Comparison of ENCODE assay signal across 14 cellular contexts in genomic region chr20:14832630-14833029, GRCh38.
DNase-seq lines count a peak whose midpoint lies in the region; ATAC-seq and TF ChIP-seq lines count a peak whose summit lies in the region.
"Had no signal": no experiment of that assay in that cellular context is flagged by ENCODE, and none has a peak within 500 bp of the region (broad histone marks: within the 10 kb centered on the region; RNA-seq: fewer than 3 reads in every experiment).

No MANE protein-coding gene starts in this region.

- H3K4me1 Mint-ChIP-seq in activated CD8-positive, alpha-beta T cell treated with anti-CD3 and anti-CD28 coated beads for 36 hours (ENCODE audit: low read depth) = no peaks in the 10 kb centered on the region
- no peaks in the 10 kb centered on the region for H3K4me1 Mint-ChIP-seq in activated CD8-positive, alpha-beta T cell treated with anti-CD3 and anti-CD28 coated beads, Interleukin-2, amount 10 ng/mL, durations not matched to agents 7 days and 5 days (ENCODE audit: low read depth)
- H3K4me1 Mint-ChIP-seq in stimulated activated naive B cell treated with anti-CD40 and anti-IgM and Interleukin-4, amounts not matched to agents 10 μg/mL and 1 μg/mL and 100 μg/mL, for 72 hours = peaks cover 3 to 9% of the 10 kb centered on the region in 2 donors
- peaks cover 7% of the 10 kb centered on the region for H3K4me1 Mint-ChIP-seq in nephron progenitor cell
- no peaks in the 10 kb centered on the region for H3K4me1 Mint-ChIP-seq in T-cell

- H3K36me3 Mint-ChIP-seq in activated CD8-positive, alpha-beta T cell treated with anti-CD3 and anti-CD28 coated beads for 36 hours (ENCODE audit: low read depth) = no peaks in the 10 kb centered on the region
- no peaks in the 10 kb centered on the region for H3K36me3 Mint-ChIP-seq in activated CD8-positive, alpha-beta T cell treated with anti-CD3 and anti-CD28 coated beads, Interleukin-2, amount 10 ng/mL, durations not matched to agents 7 days and 5 days (ENCODE audit: low read depth)
- no peaks in the 10 kb centered on the region for H3K36me3 Mint-ChIP-seq in stimulated activated naive B cell treated with anti-CD40 and anti-IgM and Interleukin-4, amounts not matched to agents 10 μg/mL and 1 μg/mL and 100 μg/mL, for 72 hours
- H3K36me3 Mint-ChIP-seq in nephron progenitor cell (ENCODE audit: low read depth) = no peaks in the 10 kb centered on the region
- H3K36me3 Mint-ChIP-seq in T-cell = no peaks in the 10 kb centered on the region
- H3K36me3 Mint-ChIP-seq: type B pancreatic cell had no signal

- peak; percentile 53 for ATAC-seq in activated CD8-positive, alpha-beta T cell treated with anti-CD3 and anti-CD28 coated beads for 36 hours
- no peak for ATAC-seq in activated CD8-positive, alpha-beta T cell treated with anti-CD3 and anti-CD28 coated beads, Interleukin-2, amount 10 ng/mL, durations not matched to agents 7 days and 5 days
- peak; percentile 74 for ATAC-seq in GM21723 (IDR thresholded peaks at IDR 0.05; ENCODE audit: unreplicated experiment)
- ATAC-seq in HG03108 (IDR thresholded peaks at IDR 0.05; ENCODE audit: unreplicated experiment) = peak; percentile 53
- peak; percentile 88 to 90 for ATAC-seq in stimulated activated naive B cell treated with anti-CD40 and anti-IgM and Interleukin-4, amounts not matched to agents 10 μg/mL and 1 μg/mL and 100 μg/mL, for 72 hours (replicated peaks)
- no peak for ATAC-seq in T-cell (replicated peaks in 1 of 4)
- ATAC-seq: mucosa of descending colon, right cardiac atrium had no signal

- DNase-seq in activated CD8-positive, alpha-beta T cell treated with anti-CD3 and anti-CD28 coated beads for 36 hours = peak; percentile 4
- DNase-seq in activated CD8-positive, alpha-beta T cell treated with anti-CD3 and anti-CD28 coated beads, Interleukin-2, amount 10 ng/mL, durations not matched to agents 7 days and 5 days = no peak
- DNase-seq in stimulated activated naive B cell treated with anti-CD40 and anti-IgM and Interleukin-4, amounts not matched to agents 10 μg/mL and 1 μg/mL and 100 μg/mL, for 72 hours = no peak
- DNase-seq in nephron progenitor cell (no peak), anterior cingulate cortex (lab: John Stamatoyannopoulos, UW) (no peak), T-cell (no peak)
- DNase-seq: activated T-cell treated with anti-CD3 and anti-CD28 coated beads, Interleukin-2, amount 50 U/mL, for 24 hours; brain microvascular endothelial cell; mucosa of descending colon; NCI-H446 treated with DMSO at 0.1 percent for 48 hours; right cardiac atrium had no signal

- no peak overlapping the region for H3K4me3 Mint-ChIP-seq in activated CD8-positive, alpha-beta T cell treated with anti-CD3 and anti-CD28 coated beads for 36 hours
- H3K4me3 Mint-ChIP-seq in activated CD8-positive, alpha-beta T cell treated with anti-CD3 and anti-CD28 coated beads, Interleukin-2, amount 10 ng/mL, durations not matched to agents 7 days and 5 days = no peak overlapping the region
- no peak overlapping the region for H3K4me3 Mint-ChIP-seq in stimulated activated naive B cell treated with anti-CD40 and anti-IgM and Interleukin-4, amounts not matched to agents 10 μg/mL and 1 μg/mL and 100 μg/mL, for 72 hours
- H3K4me3 Mint-ChIP-seq in nephron progenitor cell (no peak overlapping the region), T-cell (no peak overlapping the region)
- H3K4me3 Mint-ChIP-seq: activated T-cell treated with anti-CD3 and anti-CD28 coated beads, Interleukin-2, amount 50 U/mL, for 24 hours; type B pancreatic cell had no signal

- CTCF ChIA-PET in activated CD8-positive, alpha-beta T cell treated with anti-CD3 and anti-CD28 coated beads for 36 hours (lab: Charles Lee) = no interaction called here
- CTCF ChIA-PET in activated CD8-positive, alpha-beta T cell treated with anti-CD3 and anti-CD28 coated beads, Interleukin-2, amount 10 ng/mL, durations not matched to agents 7 days and 5 days (lab: Charles Lee) = no interaction called here
- CTCF ChIA-PET in T-cell (lab: Charles Lee) = no interaction called here

- H3K27ac Mint-ChIP-seq in activated CD8-positive, alpha-beta T cell treated with anti-CD3 and anti-CD28 coated beads for 36 hours = no peak overlapping the region
- H3K27ac Mint-ChIP-seq in activated CD8-positive, alpha-beta T cell treated with anti-CD3 and anti-CD28 coated beads, Interleukin-2, amount 10 ng/mL, durations not matched to agents 7 days and 5 days = no peak overlapping the region
- no peak overlapping the region for H3K27ac Mint-ChIP-seq in stimulated activated naive B cell treated with anti-CD40 and anti-IgM and Interleukin-4, amounts not matched to agents 10 μg/mL and 1 μg/mL and 100 μg/mL, for 72 hours
- H3K27ac Mint-ChIP-seq in nephron progenitor cell = no peak overlapping the region
- no peak overlapping the region for H3K27ac Mint-ChIP-seq in T-cell
- H3K27ac Mint-ChIP-seq: activated T-cell treated with anti-CD3 and anti-CD28 coated beads, Interleukin-2, amount 50 U/mL, for 24 hours; type B pancreatic cell had no signal

- no peak for TF ChIP-seq CTCF in activated CD8-positive, alpha-beta T cell treated with anti-CD3 and anti-CD28 coated beads for 36 hours (IDR thresholded peaks at IDR 0.05)
- TF ChIP-seq CTCF in nephron progenitor cell (IDR thresholded peaks at IDR 0.05) = no peak

- POLR2A ChIA-PET in activated CD8-positive, alpha-beta T cell treated with anti-CD3 and anti-CD28 coated beads for 36 hours (lab: Charles Lee) = no interaction called here
- POLR2A ChIA-PET in activated CD8-positive, alpha-beta T cell treated with anti-CD3 and anti-CD28 coated beads, Interleukin-2, amount 10 ng/mL, durations not matched to agents 7 days and 5 days (lab: Charles Lee) = no interaction called here
- POLR2A ChIA-PET in T-cell (lab: Charles Lee) = no interaction called here

- intact Hi-C loops in activated CD8-positive, alpha-beta T cell treated with anti-CD3 and anti-CD28 coated beads for 36 hours (cut with micrococcal nuclease) = no loop called here

- no peaks in the 10 kb centered on the region for H3K27me3 Mint-ChIP-seq in activated CD8-positive, alpha-beta T cell treated with anti-CD3 and anti-CD28 coated beads for 36 hours
- H3K27me3 Mint-ChIP-seq in activated CD8-positive, alpha-beta T cell treated with anti-CD3 and anti-CD28 coated beads, Interleukin-2, amount 10 ng/mL, durations not matched to agents 7 days and 5 days (ENCODE audit: low read depth) = no peaks in the 10 kb centered on the region
- H3K27me3 Mint-ChIP-seq in stimulated activated naive B cell treated with anti-CD40 and anti-IgM and Interleukin-4, amounts not matched to agents 10 μg/mL and 1 μg/mL and 100 μg/mL, for 72 hours = peaks cover 0 to 7% of the 10 kb centered on the region in 2 donors
- H3K27me3 Mint-ChIP-seq in nephron progenitor cell (ENCODE audit: low read depth, poor library complexity) (no peaks in the 10 kb centered on the region), T-cell (no peaks in the 10 kb centered on the region)
- H3K27me3 Mint-ChIP-seq: activated T-cell treated with anti-CD3 and anti-CD28 coated beads, Interleukin-2, amount 50 U/mL, for 24 hours had no signal

- H3K9me3 Mint-ChIP-seq in activated CD8-positive, alpha-beta T cell treated with anti-CD3 and anti-CD28 coated beads for 36 hours = no peaks in the 10 kb centered on the region
- H3K9me3 Mint-ChIP-seq in activated CD8-positive, alpha-beta T cell treated with anti-CD3 and anti-CD28 coated beads, Interleukin-2, amount 10 ng/mL, durations not matched to agents 7 days and 5 days (ENCODE audit: insufficient read depth) = no peaks in the 10 kb centered on the region
- H3K9me3 Mint-ChIP-seq in stimulated activated naive B cell treated with anti-CD40 and anti-IgM and Interleukin-4, amounts not matched to agents 10 μg/mL and 1 μg/mL and 100 μg/mL, for 72 hours = no peaks in the 10 kb centered on the region
- H3K9me3 Mint-ChIP-seq in nephron progenitor cell (no peaks in the 10 kb centered on the region), T-cell (peaks cover 0 to 3% (median 0%) of the 10 kb centered on the region in 3 donors)
- H3K9me3 Mint-ChIP-seq: type B pancreatic cell had no signal

Comparison
In these comparisons a context has a peak if more than half of its experiments do, and no peak if none do; other contexts are left out.
1. ATAC-seq: peak in activated CD8-positive, alpha-beta T cell treated with anti-CD3 and anti-CD28 coated beads for 36 hours (single experiment), GM21723 (single experiment), HG03108 (single experiment) and stimulated activated naive B cell treated with anti-CD40 and anti-IgM and Interleukin-4, amounts not matched to agents 10 μg/mL and 1 μg/mL and 100 μg/mL, for 72 hours (2 of 2); none in activated CD8-positive, alpha-beta T cell treated with anti-CD3 and anti-CD28 coated beads, Interleukin-2, amount 10 ng/mL, durations not matched to agents 7 days and 5 days (single experiment) and T-cell (0 of 4).